ENCODE assay signal across 8 cellular contexts in the genomic region with DNA sequence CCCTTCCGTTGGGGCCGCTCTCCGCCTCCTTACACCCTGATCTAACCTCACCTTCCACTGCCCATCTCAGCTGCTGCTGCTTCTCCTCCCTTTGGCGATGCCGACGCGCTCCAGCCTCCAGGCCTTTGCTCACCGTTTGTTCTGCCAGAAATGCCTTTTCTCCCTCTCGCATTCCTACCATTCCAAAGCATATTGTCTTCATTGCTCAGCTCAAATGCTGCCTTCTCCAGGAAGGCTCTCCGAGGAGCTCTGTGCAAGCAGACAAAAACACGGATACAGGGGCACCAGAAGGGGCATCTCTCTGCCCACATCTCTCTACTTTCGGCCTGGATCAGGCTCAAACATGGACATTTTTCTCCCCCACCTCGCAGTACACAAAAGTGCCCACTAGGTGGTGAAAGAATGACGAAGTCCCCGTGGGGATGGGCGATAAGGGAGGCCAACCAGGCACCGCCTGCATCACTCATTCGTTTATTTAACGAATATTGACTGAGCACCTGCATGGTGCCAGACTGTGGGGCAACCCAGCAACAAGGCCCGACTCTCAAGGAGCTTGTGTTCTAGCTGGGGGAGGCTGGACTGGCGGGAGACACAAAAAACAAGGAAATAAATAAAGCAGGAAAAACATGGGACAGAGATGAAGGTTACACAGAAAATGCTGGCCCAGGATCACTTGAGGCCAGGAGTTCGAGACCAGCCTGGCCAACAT. TPM values are rescaled to one million over a fixed set of nuclear protein-coding genes. Genes with fewer than 3 reads are reported as not detected.
DNase-seq lines count a peak whose midpoint lies in the region; ATAC-seq, FAIRE-seq and TF ChIP-seq lines count a peak whose summit lies in the region.

No MANE protein-coding gene starts in this region.

- H3K27me3 ChIP-seq in naive thymus-derived CD4-positive, alpha-beta T cell (ENCODE audit: control insufficient read depth in 2 of 2, insufficient read depth in 2 of 2, low read length in 2 of 2), result no peaks in the 10 kb centered on the region

- CTCF ChIA-PET in naive thymus-derived CD4-positive, alpha-beta T cell (lab: Charles Lee), result interaction anchor here (0.8 to 1.3 kb wide), 5 partner anchors 44 to 94 kb away, joined by 3 to 4 read pairs (median 3); partner anchors contain the start of gene POLR1E

- POLR2A ChIA-PET in naive thymus-derived CD4-positive, alpha-beta T cell (lab: Charles Lee), result interaction anchor here (1.2 to 1.3 kb wide), 2 partner anchors 17 to 71 kb away, joined by 3 read pairs; partner anchors contain the start of gene POLR1E

- no peaks in the 10 kb centered on the region for H3K36me3 ChIP-seq in naive thymus-derived CD4-positive, alpha-beta T cell (ENCODE audit: control insufficient read depth in 2 of 3, insufficient read depth in 3 of 3, low read length in 3 of 3)

- DNase-seq in D721Med (ENCODE audit: insufficient read length, low spot score) (peak; percentile 60), HK-2 (ENCODE audit: unreplicated experiment) (peak; percentile 66), NCI-H82 treated with DMSO at 0.1 percent for 48 hours (lab: John Stamatoyannopoulos, UW; ENCODE audit: unreplicated experiment) (peak; percentile 7), erythroblast (lab: John Stamatoyannopoulos, UW) (peak; percentile 85 to 88)
- peak; percentile 88 for DNase-seq in activated CD8-positive, alpha-beta memory T cell treated with anti-CD3 and anti-CD28 coated beads, Interleukin-2, amount 50 U/mL, for 48 hours
- peak; percentile 55 to 77 (median 70) for DNase-seq in naive thymus-derived CD4-positive, alpha-beta T cell
- peak; percentile 50 to 53 for DNase-seq in stimulated activated CD8-positive, alpha-beta memory T cell treated with anti-CD3 and anti-CD28 coated beads, Interleukin-7, amount 100 ng/mL, for 4 hours (ENCODE audit: low read depth in 2 of 2)

- ATAC-seq in naive thymus-derived CD4-positive, alpha-beta T cell, result peak; percentile 94
- ATAC-seq in HG03095 (IDR thresholded peaks at IDR 0.05; ENCODE audit: unreplicated experiment), result no peak

- TF ChIP-seq POLR2A in erythroblast (IDR thresholded peaks at IDR 0.05; ENCODE audit: low read length), result no peak

- peak overlapping the region in 7 of 10 donors; percentile 27 to 72 (median 49) for H3K4me3 Mint-ChIP-seq in naive thymus-derived CD4-positive, alpha-beta T cell

- H3K4me1 Mint-ChIP-seq in naive thymus-derived CD4-positive, alpha-beta T cell, result peaks cover 5 to 11% (median 7%) of the 10 kb centered on the region in 7 donors

- no peak overlapping the region for H3K27ac ChIP-seq in naive thymus-derived CD4-positive, alpha-beta T cell (ENCODE audit: low read depth, low read length)

- H3K4me3 ChIP-seq in naive thymus-derived CD4-positive, alpha-beta T cell (ENCODE audit: low read length), result no peak overlapping the region

- H3K27ac Mint-ChIP-seq in naive thymus-derived CD4-positive, alpha-beta T cell, result peak overlapping the region in 4 of 9 donors; percentile 76 to 92 (median 84)

- no peaks in the 10 kb centered on the region for H3K36me3 Mint-ChIP-seq in naive thymus-derived CD4-positive, alpha-beta T cell

- TF ChIP-seq CTCF in D721Med (IDR thresholded peaks at IDR 0.05; ENCODE audit: insufficient read depth, missing control alignments), result peak; percentile 78

- H3K4me1 ChIP-seq in naive thymus-derived CD4-positive, alpha-beta T cell (ENCODE audit: control insufficient read depth in 2 of 2, insufficient read depth in 2 of 2, low read length in 2 of 2), result no peaks in the 10 kb centered on the region

- H3K9me3 ChIP-seq in naive thymus-derived CD4-positive, alpha-beta T cell (ENCODE audit: control insufficient read depth in 2 of 3, low read length in 3 of 3), result no peaks in the 10 kb centered on the region

- intact Hi-C loops in naive thymus-derived CD4-positive, alpha-beta T cell (cut with micrococcal nuclease), result loop anchor here (1.0 to 5.0 kb wide), 5 partner anchors 50 to 179 kb away; partner anchors contain the start of genes POLR1E (in 1 of the 2), TOMM5 (in 1 of the 2) and ZBTB5 (in 1 of the 2)

- H3K27me3 Mint-ChIP-seq in naive thymus-derived CD4-positive, alpha-beta T cell, result peaks cover 0 to 7% (median 5%) of the 10 kb centered on the region in 5 donors

- FAIRE-seq in D721Med (lab: Jason Lieb, UNC), result no peak

- H3K9me3 Mint-ChIP-seq in naive thymus-derived CD4-positive, alpha-beta T cell, result no peaks in the 10 kb centered on the region

RNA-seq across cellular contexts. Expression of gene GRHPR, which starts 7.3 kb away (rescaled TPM):
- 10 to 100 TPM; 33.2 to 58.6 (median 53.1) TPM for total RNA-seq in naive thymus-derived CD4-positive, alpha-beta T cell
- polyA plus RNA-seq in naive thymus-derived CD4-positive, alpha-beta T cell, result 10 to 100 TPM; 78.1 to 94.7 TPM

RNA-seq across cellular contexts. Expression of gene ZBTB5, which starts 50.1 kb away (rescaled TPM):
- total RNA-seq in naive thymus-derived CD4-positive, alpha-beta T cell, result 10 to 100 TPM in 4 of 5 experiments, 1 to 10 TPM in 1; 8.5 to 16.8 (median 14.8) TPM
- polyA plus RNA-seq in naive thymus-derived CD4-positive, alpha-beta T cell, result 1 to 10 TPM in 1 of 2 donors, under 1 TPM in 1; 0.60 to 1.4 TPM

Comparison
In these comparisons a context has a peak if more than half of its experiments do, and no peak if none do; other contexts are left out.
1. DNase-seq: peak in every context shown above with its lines; median percentile 88 in activated CD8-positive, alpha-beta memory T cell treated with anti-CD3 and anti-CD28 coated beads, Interleukin-2, amount 50 U/mL, for 48 hours; 86 in erythroblast; 70 in naive thymus-derived CD4-positive, alpha-beta T cell; 66 in HK-2; 60 in D721Med; 52 in stimulated activated CD8-positive, alpha-beta memory T cell treated with anti-CD3 and anti-CD28 coated beads, Interleukin-7, amount 100 ng/mL, for 4 hours; 7 in NCI-H82 treated with DMSO at 0.1 percent for 48 hours.